Comparison of ENCODE assay signal across 10 cellular contexts in genomic region chr18:6249110-6249680, GRCh38.
DNase-seq lines count a peak whose midpoint lies in the region; ATAC-seq, FAIRE-seq and TF ChIP-seq lines count a peak whose summit lies in the region.
"Had no signal": no experiment of that assay in that cellular context is flagged by ENCODE, and none has a peak within 500 bp of the region (broad histone marks: within the 10 kb centered on the region; RNA-seq: fewer than 3 reads in every experiment).

No MANE protein-coding gene starts in this region.

- peak; percentile 88 for FAIRE-seq in GM12892 (lab: Jason Lieb, UNC)

- no peak for TF ChIP-seq POLR2A in GM12892 (IDR thresholded peaks at IDR 0.05; ENCODE audit: low read depth, low read length)

- no peak for TF ChIP-seq CTCF in brain microvascular endothelial cell (IDR thresholded peaks at IDR 0.05; ENCODE audit: low read depth, low read length, missing control alignments)

- in situ Hi-C loops in brain microvascular endothelial cell (cut with HindIII; ENCODE audit: low pct_ligation_motif_present, low sequenced_read_pairs), result no loop called here

- no peaks in the 10 kb centered on the region for H3K27me3 ChIP-seq in brain microvascular endothelial cell (replicated peaks)

- no peaks in the 10 kb centered on the region for H3K36me3 ChIP-seq in brain microvascular endothelial cell (replicated peaks)

- DNase-seq in GM12892 (ENCODE audit: insufficient read length) (no peak), cardiac septum (ENCODE audit: low spot score) (no peak), brain microvascular endothelial cell (no peak), HCEC 1CT (no peak)
- DNase-seq: naive B cell, NCI-H1092 treated with DMSO at 0.1 percent for 48 hours had no signal

- no peak overlapping the region for H3K4me3 ChIP-seq in brain microvascular endothelial cell (ENCODE audit: low read depth, low read length)

- H3K27ac ChIP-seq in brain microvascular endothelial cell, result no peak overlapping the region

- ATAC-seq in GM19372 (IDR thresholded peaks at IDR 0.05; ENCODE audit: low read depth, unreplicated experiment), result peak; percentile 84
- peak; percentile 88 for ATAC-seq in HG02763 (IDR thresholded peaks at IDR 0.05; ENCODE audit: unreplicated experiment)
- ATAC-seq in HG03520 (IDR thresholded peaks at IDR 0.05; ENCODE audit: unreplicated experiment), result peak; percentile 87
- ATAC-seq in SK-N-SH treated with all-trans-retinoic acid at 6 μM for 48 hours, result no peak

- intact Hi-C loops in cardiac septum (cut with DNase I), result no loop called here

TF ChIP-seq in SK-N-SH treated with all-trans-retinoic acid at 6 μM for 48 hours, 23 proteins besides CTCF, POLR2A, EP300 and RAD21:
- TF ChIP-seq TOX (CRISPR knock-in tag; IDR thresholded peaks at IDR 0.05; ENCODE audit: borderline replicate concordance) (no peak), TSHZ2 (CRISPR knock-in tag; IDR thresholded peaks at IDR 0.05) (no peak), CSDC2 (CRISPR knock-in tag; IDR thresholded peaks at IDR 0.05) (no peak), RARB (CRISPR knock-in tag; IDR thresholded peaks at IDR 0.05) (no peak), ZFP30 (CRISPR knock-in tag; IDR thresholded peaks at IDR 0.05) (no peak), OSR1 (CRISPR knock-in tag; IDR thresholded peaks at IDR 0.05) (no peak), PATZ1 (CRISPR knock-in tag; IDR thresholded peaks at IDR 0.05; ENCODE audit: borderline replicate concordance) (no peak), TCF4 (CRISPR knock-in tag; IDR thresholded peaks at IDR 0.05; ENCODE audit: borderline replicate concordance) (no peak), GLIS3 (CRISPR knock-in tag; IDR thresholded peaks at IDR 0.05) (no peak), ESRRG (CRISPR knock-in tag; IDR thresholded peaks at IDR 0.05) (no peak), ZNF8 (CRISPR knock-in tag; IDR thresholded peaks at IDR 0.05) (no peak), ZNF565 (CRISPR knock-in tag; conservative IDR thresholded peaks at IDR 0.05; ENCODE audit: low read depth) (no peak), SNAI2 (CRISPR knock-in tag; IDR thresholded peaks at IDR 0.05) (no peak), ZC3H10 (CRISPR knock-in tag; IDR thresholded peaks at IDR 0.05) (no peak), PPARA (CRISPR knock-in tag; IDR thresholded peaks at IDR 0.05; ENCODE audit: borderline replicate concordance) (no peak), CREB5 (CRISPR knock-in tag; IDR thresholded peaks at IDR 0.05; ENCODE audit: low read depth) (no peak)
